ENCODE assay signal across 1 cellular context in the genomic region with DNA sequence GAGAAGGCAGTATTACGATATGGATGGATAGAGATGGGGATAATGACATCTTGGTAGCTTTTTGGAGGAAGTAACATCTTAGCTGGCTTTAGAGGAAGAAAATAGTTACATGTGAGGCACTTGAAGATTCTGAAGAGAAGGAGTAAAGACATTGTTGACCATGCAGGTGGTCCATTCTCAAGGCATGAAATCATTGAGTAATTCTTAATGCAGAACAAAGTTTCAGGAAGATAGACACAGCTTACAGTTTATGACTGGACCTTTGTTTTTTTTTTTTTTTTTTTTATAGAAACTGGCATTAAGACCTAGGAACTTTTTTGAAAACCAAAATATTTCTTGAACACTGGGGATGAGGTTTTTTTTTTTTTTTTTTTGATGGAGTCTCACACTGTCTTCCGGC.
TF ChIP-seq lines count a peak whose summit lies in the region.

No MANE protein-coding gene starts in this region.

TF ChIP-seq in HepG2, 621 proteins besides CTCF, POLR2A, EP300 and RAD21:
- TF ChIP-seq ZNF232 (CRISPR knock-in tag; IDR thresholded peaks at IDR 0.05; ENCODE audit: borderline replicate concordance) = no peak
- no peak for TF ChIP-seq ZNF256 (CRISPR knock-in tag; conservative IDR thresholded peaks at IDR 0.05)
- TF ChIP-seq, protein P1, sequence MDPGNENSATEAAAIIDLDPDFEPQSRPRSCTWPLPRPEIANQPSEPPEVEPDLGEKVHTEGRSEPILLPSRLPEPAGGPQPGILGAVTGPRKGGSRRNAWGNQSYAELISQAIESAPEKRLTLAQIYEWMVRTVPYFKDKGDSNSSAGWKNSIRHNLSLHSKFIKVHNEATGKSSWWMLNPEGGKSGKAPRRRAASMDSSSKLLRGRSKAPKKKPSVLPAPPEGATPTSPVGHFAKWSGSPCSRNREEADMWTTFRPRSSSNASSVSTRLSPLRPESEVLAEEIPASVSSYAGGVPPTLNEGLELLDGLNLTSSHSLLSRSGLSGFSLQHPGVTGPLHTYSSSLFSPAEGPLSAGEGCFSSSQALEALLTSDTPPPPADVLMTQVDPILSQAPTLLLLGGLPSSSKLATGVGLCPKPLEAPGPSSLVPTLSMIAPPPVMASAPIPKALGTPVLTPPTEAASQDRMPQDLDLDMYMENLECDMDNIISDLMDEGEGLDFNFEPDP (CRISPR knock-in tag; conservative IDR thresholded peaks at IDR 0.05) = no peak
- TF ChIP-seq, protein P2, sequence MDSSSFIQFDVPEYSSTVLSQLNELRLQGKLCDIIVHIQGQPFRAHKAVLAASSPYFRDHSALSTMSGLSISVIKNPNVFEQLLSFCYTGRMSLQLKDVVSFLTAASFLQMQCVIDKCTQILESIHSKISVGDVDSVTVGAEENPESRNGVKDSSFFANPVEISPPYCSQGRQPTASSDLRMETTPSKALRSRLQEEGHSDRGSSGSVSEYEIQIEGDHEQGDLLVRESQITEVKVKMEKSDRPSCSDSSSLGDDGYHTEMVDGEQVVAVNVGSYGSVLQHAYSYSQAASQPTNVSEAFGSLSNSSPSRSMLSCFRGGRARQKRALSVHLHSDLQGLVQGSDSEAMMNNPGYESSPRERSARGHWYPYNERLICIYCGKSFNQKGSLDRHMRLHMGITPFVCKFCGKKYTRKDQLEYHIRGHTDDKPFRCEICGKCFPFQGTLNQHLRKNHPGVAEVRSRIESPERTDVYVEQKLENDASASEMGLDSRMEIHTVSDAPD (CRISPR knock-in tag; IDR thresholded peaks at IDR 0.05) = no peak
- TF ChIP-seq TBP (CRISPR knock-in tag; IDR thresholded peaks at IDR 0.05) = no peak
- no peak for TF ChIP-seq NFYB (CRISPR knock-in tag; IDR thresholded peaks at IDR 0.05)
- TF ChIP-seq, protein P3, sequence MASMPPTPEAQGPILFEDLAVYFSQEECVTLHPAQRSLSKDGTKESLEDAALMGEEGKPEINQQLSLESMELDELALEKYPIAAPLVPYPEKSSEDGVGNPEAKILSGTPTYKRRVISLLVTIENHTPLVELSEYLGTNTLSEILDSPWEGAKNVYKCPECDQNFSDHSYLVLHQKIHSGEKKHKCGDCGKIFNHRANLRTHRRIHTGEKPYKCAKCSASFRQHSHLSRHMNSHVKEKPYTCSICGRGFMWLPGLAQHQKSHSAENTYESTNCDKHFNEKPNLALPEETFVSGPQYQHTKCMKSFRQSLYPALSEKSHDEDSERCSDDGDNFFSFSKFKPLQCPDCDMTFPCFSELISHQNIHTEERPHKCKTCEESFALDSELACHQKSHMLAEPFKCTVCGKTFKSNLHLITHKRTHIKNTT (CRISPR knock-in tag; IDR thresholded peaks at IDR 0.05) = no peak
- TF ChIP-seq CREM (IDR thresholded peaks at IDR 0.05) = no peak
- no peak for TF ChIP-seq CREM (CRISPR knock-in tag; IDR thresholded peaks at IDR 0.05)
